Comparison of ENCODE assay signal across 8 cellular contexts in the genomic region with DNA sequence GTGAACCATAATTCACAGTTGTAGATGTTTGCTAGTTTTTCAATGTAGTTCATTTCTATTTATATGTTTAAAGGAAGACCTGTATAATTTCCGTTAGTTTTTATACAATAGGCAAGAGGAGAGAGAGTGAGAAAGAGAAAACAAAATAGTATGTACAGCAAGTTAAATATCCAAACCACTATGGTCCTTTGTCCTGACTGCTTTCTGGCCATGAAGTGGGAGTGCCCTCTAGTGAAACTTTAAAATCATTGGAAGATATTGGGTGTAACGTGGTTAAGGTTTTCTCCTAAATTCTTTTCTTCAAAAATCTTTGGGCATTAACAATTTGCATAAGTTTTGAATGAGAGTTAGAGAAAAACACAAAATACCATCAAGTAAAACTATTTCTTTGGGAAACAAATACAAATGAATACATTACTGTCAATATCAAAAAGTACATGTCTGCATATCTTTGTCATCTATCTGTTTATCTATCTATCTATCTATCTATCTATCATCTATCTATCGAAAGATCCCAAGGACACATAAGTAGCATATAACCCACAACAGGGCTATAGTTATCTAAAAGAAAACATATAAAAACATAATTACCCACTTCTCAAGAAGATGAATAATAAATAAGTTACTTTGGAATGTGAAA.
DNase-seq lines count a peak whose midpoint lies in the region; ATAC-seq and TF ChIP-seq lines count a peak whose summit lies in the region.

No MANE protein-coding gene starts in this region.

- H3K4me2 ChIP-seq in smooth muscle cell = no peak overlapping the region

- no peaks in the 10 kb centered on the region for H4K20me1 ChIP-seq in smooth muscle cell (ENCODE audit: low read depth)

- no peak overlapping the region for H3K27ac ChIP-seq in smooth muscle cell (ENCODE audit: low read depth)

- H3K4me3 ChIP-seq in fibroblast of pulmonary artery (replicated peaks; ENCODE audit: low read depth, low read length) = no peak overlapping the region
- H3K4me3 ChIP-seq in smooth muscle cell = no peak overlapping the region

- H3K9me3 ChIP-seq in smooth muscle cell (replicated peaks; ENCODE audit: low read depth) = no peaks in the 10 kb centered on the region

- DNase-seq in COLO829 (ENCODE audit: low spot score) = peak; percentile 52
- peak; percentile 39 for DNase-seq in HT1080 (ENCODE audit: low read depth)
- peak; percentile 25 for DNase-seq in OCI-M1 (lab: John Stamatoyannopoulos, UW)
- peak; percentile 42 for DNase-seq in fibroblast of pulmonary artery (ENCODE audit: low read depth)
- no peak for DNase-seq in smooth muscle cell (lab: John Stamatoyannopoulos, UW; ENCODE audit: unreplicated experiment)
- DNase-seq in cerebellar nuclear complex (lab: John Stamatoyannopoulos, UW) = no peak
- no peak for DNase-seq in T-cell
- no peak for DNase-seq in activated CD4-positive, alpha-beta T cell treated with anti-CD3 and anti-CD28 coated beads, Interleukin-2, amount 50 U/mL, for 1 hour

- no peak overlapping the region for H3K4me3 Mint-ChIP-seq in T-cell

- peaks cover 20% of the 10 kb centered on the region for H3K4me1 ChIP-seq in smooth muscle cell (ENCODE audit: low read depth)

- no peak for ATAC-seq in T-cell (replicated peaks in 1 of 4)

- H3F3A ChIP-seq in smooth muscle cell (ENCODE audit: low read depth) = no peaks in the 10 kb centered on the region

- CTCF ChIA-PET in T-cell (lab: Charles Lee) = no interaction called here

- WGBS in smooth muscle cell (ENCODE audit: low lambda C conversion rate) = 18% methylated on average over 3 of the region's 3 CpGs

- peaks cover 6 to 9% of the 10 kb centered on the region in 2 donors for H3K27me3 Mint-ChIP-seq in T-cell

- H3K27ac Mint-ChIP-seq in T-cell = no peak overlapping the region

- H3K9me3 Mint-ChIP-seq in T-cell = no peaks in the 10 kb centered on the region

- no peaks in the 10 kb centered on the region for H3K79me2 ChIP-seq in smooth muscle cell (ENCODE audit: low read depth)

- no peaks in the 10 kb centered on the region for H3K36me3 Mint-ChIP-seq in T-cell

- H2AFZ ChIP-seq in smooth muscle cell (ENCODE audit: low read depth) = no peak overlapping the region

- H3K36me3 ChIP-seq in smooth muscle cell (ENCODE audit: low read depth) = no peaks in the 10 kb centered on the region

- H3K9ac ChIP-seq in smooth muscle cell (ENCODE audit: low read depth) = no peak overlapping the region

- TF ChIP-seq CTCF in fibroblast of pulmonary artery (IDR thresholded peaks at IDR 0.05; ENCODE audit: low read length, missing control alignments) (peak; percentile 42), smooth muscle cell (IDR thresholded peaks at IDR 0.05; ENCODE audit: borderline replicate concordance, insufficient read depth, poor library complexity, severe bottlenecking) (peak; percentile 70)

- H3K27me3 ChIP-seq in smooth muscle cell (ENCODE audit: low read depth) = peaks cover 45% of the 10 kb centered on the region

- H3K4me1 Mint-ChIP-seq in T-cell = no peaks in the 10 kb centered on the region

- POLR2A ChIA-PET in T-cell (lab: Charles Lee) = no interaction called here

Comparison
In these comparisons a context has a peak if more than half of its experiments do, and no peak if none do; other contexts are left out.
1. DNase-seq: peak in COLO829 (single experiment), HT1080 (single experiment), OCI-M1 (single experiment) and fibroblast of pulmonary artery (single experiment); none in smooth muscle cell (single experiment), cerebellar nuclear complex (0 of 2), T-cell (0 of 34) and activated CD4-positive, alpha-beta T cell treated with anti-CD3 and anti-CD28 coated beads, Interleukin-2, amount 50 U/mL, for 1 hour (single experiment).